In genomic region chr1:101407505-101408211, GRCh38 we compare ENCODE assay signal across 10 cellular contexts.
A peak's percentile ranks its signal among the peaks of the same experiment; 100 is the strongest.
DNase-seq lines count a peak whose midpoint lies in the region; ATAC-seq and TF ChIP-seq lines count a peak whose summit lies in the region.
"Had no signal": no experiment of that assay in that cellular context is flagged by ENCODE, and none has a peak within 500 bp of the region (broad histone marks: within the 10 kb centered on the region; RNA-seq: fewer than 3 reads in every experiment).

No MANE protein-coding gene starts in this region.

- H2AFZ ChIP-seq in SU-DHL-6 (ENCODE audit: low read depth, low read length, severe bottlenecking), result no peak overlapping the region

- DNase-seq in GM20000 (ENCODE audit: low spot score) (peak; percentile 48), left lobe of liver (ENCODE audit: low spot score) (no peak), SK-N-DZ (ENCODE audit: low spot score) (no peak), NCI-H82 treated with DMSO at 0.1 percent for 48 hours (lab: John Stamatoyannopoulos, UW; ENCODE audit: unreplicated experiment) (no peak), NCI-H1417 treated with DMSO at 0.1 percent for 48 hours (lab: John Stamatoyannopoulos, UW) (no peak)
- DNase-seq: NCI-H524 treated with DMSO at 0.1 percent for 48 hours had no signal

- H3K9me3 ChIP-seq in SU-DHL-6 (ENCODE audit: insufficient read depth, low read length), result no peaks in the 10 kb centered on the region
- H3K9me3 ChIP-seq: prostate gland had no signal

- no peaks in the 10 kb centered on the region for H3F3A ChIP-seq in SU-DHL-6 (ENCODE audit: insufficient read depth)

- H3K27ac ChIP-seq in SU-DHL-6 (ENCODE audit: low read depth, low read length), result no peak overlapping the region
- H3K27ac ChIP-seq: prostate gland had no signal

- TF ChIP-seq CTCF in GM20000 (IDR thresholded peaks at IDR 0.05; ENCODE audit: extremely low read depth, missing control alignments) (no peak), SU-DHL-6 (IDR thresholded peaks at IDR 0.05; ENCODE audit: insufficient read depth, low read length, poor library complexity, severe bottlenecking) (no peak)

- H3K27me3 ChIP-seq in SU-DHL-6 (ENCODE audit: low read length), result no peaks in the 10 kb centered on the region

- ATAC-seq in GM18498 (IDR thresholded peaks at IDR 0.05; ENCODE audit: unreplicated experiment) (peak; percentile 81), HG03064 (IDR thresholded peaks at IDR 0.05; ENCODE audit: low read depth, unreplicated experiment) (peak; percentile 65), left lobe of liver (no peak)

- no peak overlapping the region for H3K4me3 ChIP-seq in SU-DHL-6 (ENCODE audit: insufficient read depth, low read length, poor library complexity, severe bottlenecking)
- H3K4me3 ChIP-seq: prostate gland had no signal

- no peaks in the 10 kb centered on the region for H4K20me1 ChIP-seq in SU-DHL-6 (ENCODE audit: low read depth, low read length)

- H3K9me2 ChIP-seq in SU-DHL-6 (replicated peaks; ENCODE audit: insufficient read depth, low read length), result no peaks in the 10 kb centered on the region

- no peaks in the 10 kb centered on the region for H3K79me2 ChIP-seq in SU-DHL-6 (ENCODE audit: insufficient read depth, low read length)

- peak overlapping the region; percentile 7 for H3K4me2 ChIP-seq in SU-DHL-6 (ENCODE audit: low read depth, low read length, poor library complexity, severe bottlenecking)

- no peaks in the 10 kb centered on the region for H3K36me3 ChIP-seq in SU-DHL-6 (ENCODE audit: low read length)
- H3K36me3 ChIP-seq: prostate gland had no signal

- H3K9ac ChIP-seq in SU-DHL-6 (ENCODE audit: low read length), result no peak overlapping the region
